4 cellular contexts compared by ENCODE assay signal in the genomic region with DNA sequence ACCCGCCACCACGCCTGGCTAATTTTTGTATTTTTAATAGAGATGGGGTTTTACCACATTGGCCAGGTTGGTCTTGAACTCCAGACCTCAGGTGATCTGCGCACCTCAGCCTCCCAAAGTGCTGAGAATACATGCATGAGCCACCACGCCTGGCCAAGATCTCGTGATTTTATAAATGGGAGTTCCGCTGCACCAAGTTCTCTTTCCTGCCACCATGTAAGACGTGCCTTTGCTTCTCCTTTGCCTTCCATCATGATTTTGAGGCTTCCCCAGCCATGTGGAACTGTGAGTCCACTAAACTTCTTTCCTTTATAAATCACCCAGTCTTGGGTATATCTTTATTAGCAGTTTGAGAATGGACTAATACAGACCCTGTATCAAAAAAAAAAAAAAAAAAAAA. TPM values are rescaled to one million over a fixed set of nuclear protein-coding genes. Genes with fewer than 3 reads are reported as not detected.
"Had no signal": no experiment of that assay in that cellular context is flagged by ENCODE, and none has a peak within 500 bp of the region (broad histone marks: within the 10 kb centered on the region; RNA-seq: fewer than 3 reads in every experiment).

No MANE protein-coding gene starts in this region.

RNA-seq across cellular contexts. Expression of a gene that starts 7.4 kb away (rescaled TPM):
- total RNA-seq: naive thymus-derived CD8-positive, alpha-beta T cell; natural killer cell treated with Interleukin-12 subunit alpha and Interleukin-12 subunit beta and Interleukin-15 and Interleukin-18, amount 100 ng/mL, for 72 hours; neural crest cell had no signal
- polyA plus RNA-seq: naive thymus-derived CD8-positive, alpha-beta T cell; smooth muscle cell had no signal
